13 cellular contexts compared by ENCODE assay signal in the genomic region with DNA sequence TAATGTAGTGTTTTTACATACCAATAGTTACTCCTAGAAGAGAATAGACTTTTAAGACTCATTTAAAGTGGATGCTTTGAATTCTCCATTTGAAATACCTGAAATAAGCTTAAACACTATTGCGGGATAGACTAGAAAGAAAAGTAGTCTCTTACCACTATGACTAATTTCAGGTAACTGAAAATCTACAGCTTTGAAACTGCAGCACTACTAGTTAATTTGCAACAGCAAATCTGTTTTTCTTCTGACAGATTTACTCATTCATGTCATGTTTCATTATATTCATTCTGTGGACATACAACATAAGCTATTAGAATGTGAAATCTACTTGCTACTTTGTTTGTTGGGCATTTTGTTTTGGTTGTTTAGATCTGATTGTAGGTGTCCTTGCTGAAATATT.
DNase-seq lines count a peak whose midpoint lies in the region; ATAC-seq, FAIRE-seq and TF ChIP-seq lines count a peak whose summit lies in the region.
"Had no signal": no experiment of that assay in that cellular context is flagged by ENCODE, and none has a peak within 500 bp of the region (broad histone marks: within the 10 kb centered on the region; RNA-seq: fewer than 3 reads in every experiment).

No MANE protein-coding gene starts in this region.

- DNase-seq in activated CD4-positive, alpha-beta T cell treated with anti-CD3 and anti-CD28 coated beads for 36 hours: no peak
- no peak for DNase-seq in activated CD4-positive, alpha-beta T cell treated with anti-CD3 and anti-CD28 coated beads, Interleukin-2, amount 50 U/mL, for 4 hours
- DNase-seq in SK-N-DZ (ENCODE audit: low spot score): peak; percentile 41
- DNase-seq in esophagus muscularis mucosa (ENCODE audit: extremely low spot score): no peak
- no peak for DNase-seq in SHP77 treated with DMSO at 0.1 percent for 48 hours (lab: John Stamatoyannopoulos, UW)
- DNase-seq in frontal cortex (ENCODE audit: low spot score in 2 of 2): no peak
- DNase-seq: 8988T, aorta, NCI-H69 had no signal

- no peaks in the 10 kb centered on the region for H3K9me3 ChIP-seq in esophagus muscularis mucosa
- H3K9me3 ChIP-seq: right atrium auricular region had no signal

- H3K27ac ChIP-seq in esophagus muscularis mucosa (replicated peaks in 1 of 4): no peak overlapping the region
- H3K27ac ChIP-seq: KMS-11 had no signal

- H3K27me3 Mint-ChIP-seq in activated CD4-positive, alpha-beta T cell treated with anti-CD3 and anti-CD28 coated beads for 36 hours: no peaks in the 10 kb centered on the region
- no peaks in the 10 kb centered on the region for H3K27me3 Mint-ChIP-seq in nephron (ENCODE audit: low read depth)

- CTCF ChIA-PET in activated CD4-positive, alpha-beta T cell treated with anti-CD3 and anti-CD28 coated beads for 36 hours (lab: Charles Lee): interaction anchor here (0.8 to 2.5 kb wide), 11 partner anchors 8 to 154 kb away, joined by 3 to 15 read pairs (median 4); a partner anchor contains a TSS

- WGBS in esophagus muscularis mucosa: 97% methylated on average over 1 of the region's 1 CpG

- ATAC-seq in activated CD4-positive, alpha-beta T cell treated with anti-CD3 and anti-CD28 coated beads for 36 hours: peak; percentile 34
- peak; percentile 34 for ATAC-seq in HG02678 (IDR thresholded peaks at IDR 0.05; ENCODE audit: unreplicated experiment)

- H3K4me3 Mint-ChIP-seq in activated CD4-positive, alpha-beta T cell treated with anti-CD3 and anti-CD28 coated beads for 36 hours: peak overlapping the region; percentile 53
- no peak overlapping the region for H3K4me3 Mint-ChIP-seq in nephron

- H3K27ac Mint-ChIP-seq in activated CD4-positive, alpha-beta T cell treated with anti-CD3 and anti-CD28 coated beads for 36 hours: peak overlapping the region; percentile 91
- peak overlapping the region; percentile 71 to 86 (median 72) for H3K27ac Mint-ChIP-seq in nephron

- TF ChIP-seq EP300 in esophagus muscularis mucosa (IDR thresholded peaks at IDR 0.05): no peak

- intact Hi-C loops in activated CD4-positive, alpha-beta T cell treated with anti-CD3 and anti-CD28 coated beads for 36 hours (cut with DNase I, micrococcal nuclease): loop anchor here (1.0 to 5.0 kb wide), 8 partner anchors 15 to 177 kb away; a partner anchor contains a TSS
- intact Hi-C loops in esophagus muscularis mucosa (cut with DNase I): no loop called here

- H3K4me1 Mint-ChIP-seq in activated CD4-positive, alpha-beta T cell treated with anti-CD3 and anti-CD28 coated beads for 36 hours: peaks cover 94% of the 10 kb centered on the region
- peaks cover 56% of the 10 kb centered on the region for H3K4me1 Mint-ChIP-seq in nephron

- H3K4me1 ChIP-seq in esophagus muscularis mucosa: peaks cover 21 to 29% (median 27%) of the 10 kb centered on the region in 4 donors

- no peak overlapping the region for H3K4me3 ChIP-seq in esophagus muscularis mucosa
- H3K4me3 ChIP-seq: right atrium auricular region had no signal

- TF ChIP-seq POLR2A in esophagus muscularis mucosa (IDR thresholded peaks at IDR 0.05; ENCODE audit: low read depth): no peak

- POLR2A ChIA-PET in activated CD4-positive, alpha-beta T cell treated with anti-CD3 and anti-CD28 coated beads for 36 hours (lab: Charles Lee): interaction anchor here (0.6 to 1.8 kb wide), 11 partner anchors 15 to 1125 kb away, joined by 3 to 10 read pairs (median 4); a partner anchor contains a TSS

- peaks cover 2% of the 10 kb centered on the region for H3K9me3 Mint-ChIP-seq in activated CD4-positive, alpha-beta T cell treated with anti-CD3 and anti-CD28 coated beads for 36 hours (ENCODE audit: low read depth)
- no peaks in the 10 kb centered on the region for H3K9me3 Mint-ChIP-seq in nephron

- TF ChIP-seq CTCF in nephron (IDR thresholded peaks at IDR 0.05; ENCODE audit: unreplicated experiment in 3 of 3): no peak
- TF ChIP-seq CTCF in esophagus muscularis mucosa (IDR thresholded peaks at IDR 0.05): no peak

- no peaks in the 10 kb centered on the region for H3K27me3 ChIP-seq in esophagus muscularis mucosa
- H3K27me3 ChIP-seq: right atrium auricular region had no signal

- peaks cover 29% of the 10 kb centered on the region for H3K36me3 Mint-ChIP-seq in activated CD4-positive, alpha-beta T cell treated with anti-CD3 and anti-CD28 coated beads for 36 hours (ENCODE audit: low read depth)
- peaks cover 12% of the 10 kb centered on the region for H3K36me3 Mint-ChIP-seq in nephron (ENCODE audit: low read depth)

- no peak for FAIRE-seq in frontal cortex (lab: Jason Lieb, UNC)

- H3K36me3 ChIP-seq in esophagus muscularis mucosa: no peaks in the 10 kb centered on the region
- H3K36me3 ChIP-seq: right atrium auricular region had no signal
